In the genomic region with DNA sequence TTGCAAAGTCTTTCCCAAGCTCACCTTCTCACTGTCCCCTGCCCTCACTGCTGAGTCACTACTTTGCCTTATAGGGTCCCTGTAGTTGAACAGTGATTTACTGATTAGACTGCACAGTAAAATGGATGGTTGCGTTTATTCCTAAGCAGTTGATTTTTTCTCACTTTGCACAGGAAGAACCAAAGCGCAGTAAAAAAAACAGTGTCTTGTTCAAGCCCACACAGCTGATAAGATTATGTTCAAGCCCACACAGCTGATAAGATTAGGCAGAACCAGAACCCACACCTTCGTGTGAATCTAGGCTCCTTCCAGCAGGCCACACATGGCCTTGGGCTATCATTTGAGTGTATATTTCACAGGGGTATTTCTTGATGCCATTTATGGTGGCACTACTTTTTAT, we compare ENCODE assay signal across 22 cellular contexts.
DNase-seq lines count a peak whose midpoint lies in the region; ATAC-seq and TF ChIP-seq lines count a peak whose summit lies in the region.
"Had no signal": no experiment of that assay in that cellular context is flagged by ENCODE, and none has a peak within 500 bp of the region (broad histone marks: within the 10 kb centered on the region; RNA-seq: fewer than 3 reads in every experiment).

No MANE protein-coding gene starts in this region.

- no peak overlapping the region for H2BK120ac ChIP-seq in mesendoderm (ENCODE audit: low read depth, low read length)

- peaks cover 12% of the 10 kb centered on the region for H3F3A ChIP-seq in PC-3 (ENCODE audit: low read length, unreplicated experiment)

- H3K79me1 ChIP-seq in mesendoderm (ENCODE audit: low read length): no peaks in the 10 kb centered on the region

- H2AFZ ChIP-seq in PC-3 (ENCODE audit: low read length): no peak overlapping the region

- CTCF ChIA-PET in PC-3 (lab: Charles Lee): no interaction called here

- no peaks in the 10 kb centered on the region for H3K9me2 ChIP-seq in PC-3 (replicated peaks; ENCODE audit: low read length)

- H3K23ac ChIP-seq in mesendoderm (ENCODE audit: low read length): no peak overlapping the region

- no CpG with 5 or more reads among the region's 3 CpGs for WGBS in mesendoderm (ENCODE audit: extremely low coverage, insufficient coverage, low lambda C conversion rate)

- TF ChIP-seq CTCF in PC-3 (conservative IDR thresholded peaks at IDR 0.05; ENCODE audit: low read depth, low read length): no peak

- no peak overlapping the region for H4K8ac ChIP-seq in mesendoderm (ENCODE audit: low read depth, low read length)

- H4K20me1 ChIP-seq in BLaER1 (no peaks in the 10 kb centered on the region), PC-3 (ENCODE audit: low read length) (no peaks in the 10 kb centered on the region)

- H3K9ac ChIP-seq in BLaER1 (no peak overlapping the region), PC-3 (ENCODE audit: low read length) (peak overlapping the region; percentile 41; the same call in 1 of the 2 replicates), mesendoderm (ENCODE audit: low read length) (no peak overlapping the region)

- H3K4ac ChIP-seq in mesendoderm (ENCODE audit: low read depth, low read length): no peak overlapping the region

- H3K9me3 ChIP-seq in BLaER1: peaks cover 20% of the 10 kb centered on the region
- no peaks in the 10 kb centered on the region for H3K9me3 ChIP-seq in PC-3 (ENCODE audit: low read length)
- H3K9me3 ChIP-seq: HAP-1, MG63 had no signal

- H3K27me3 ChIP-seq in BLaER1 (no peaks in the 10 kb centered on the region), PC-3 (ENCODE audit: low read length) (no peaks in the 10 kb centered on the region), mesendoderm (ENCODE audit: insufficient read depth, low read length, poor library complexity) (no peaks in the 10 kb centered on the region)
- H3K27me3 ChIP-seq: MG63, upper lobe of left lung had no signal

- no peak overlapping the region for H2AK5ac ChIP-seq in mesendoderm (ENCODE audit: low read length)

- H3K79me2 ChIP-seq in PC-3 (ENCODE audit: low read length): no peaks in the 10 kb centered on the region
- H3K79me2 ChIP-seq in mesendoderm (ENCODE audit: control insufficient read depth, insufficient read depth, low read length): no peaks in the 10 kb centered on the region

- H3K4me1 ChIP-seq in BLaER1 (peaks cover 35% of the 10 kb centered on the region), PC-3 (ENCODE audit: insufficient read depth, low read length) (peaks cover 35% of the 10 kb centered on the region), mesendoderm (ENCODE audit: control insufficient read depth, low read depth, low read length) (no peaks in the 10 kb centered on the region)
- H3K4me1 ChIP-seq: HAP-1 had no signal

- H3K36me3 ChIP-seq in BLaER1 (no peaks in the 10 kb centered on the region), PC-3 (ENCODE audit: low read depth, low read length) (no peaks in the 10 kb centered on the region), mesendoderm (ENCODE audit: control insufficient read depth, insufficient read depth, low read length) (no peaks in the 10 kb centered on the region)
- H3K36me3 ChIP-seq: HAP-1, MG63, upper lobe of left lung had no signal

- no peak for DNase-seq in PC-3
- no peak for DNase-seq in epithelial cell of prostate (ENCODE audit: low read depth, low spot score)
- peak; percentile 70 for DNase-seq in mesendoderm
- DNase-seq in HuH-7 (ENCODE audit: low spot score): no peak
- no peak for DNase-seq in Right ventricle myocardium superior
- DNase-seq: activated CD4-positive, alpha-beta T cell treated with anti-CD3 and anti-CD28 coated beads, Interleukin-2, amount 50 U/mL, for 1 hour; activated effector memory CD4-positive, alpha-beta T cell treated with Interleukin-2 at 50 U/mL for 16 hours; activated naive CD8-positive, alpha-beta T cell treated with anti-CD3 and anti-CD28 coated beads, Interleukin-2, amount 10 ng/mL, durations not matched to agents 7 days and 5 days; cerebellar nuclear complex; KBM-7; MG63; NCI-H1417 treated with DMSO at 0.1 percent for 48 hours; NCI-H2081 treated with DMSO at 0.1 percent for 48 hours; NCI-H82; stimulated activated CD8-positive, alpha-beta memory T cell treated with anti-CD3 and anti-CD28 coated beads, Interleukin-4, amount 100 ng/mL, for 48 hours; T-helper 9 cell; upper lobe of left lung had no signal

- H3K4me2 ChIP-seq in BLaER1 (no peak overlapping the region), PC-3 (ENCODE audit: low read length) (peak overlapping the region; percentile 53; the same call in 1 of the 2 replicates), mesendoderm (ENCODE audit: low read length) (no peak overlapping the region)

- no TSS peak for BruUV-seq in PC-3 (replicated peaks; lab: Mats Ljungman, UMichigan)

- H4K5ac ChIP-seq in mesendoderm (ENCODE audit: low read length): no peak overlapping the region

- no peak overlapping the region for H3K56ac ChIP-seq in mesendoderm (ENCODE audit: low read length)

- H3K18ac ChIP-seq in mesendoderm (ENCODE audit: low read length): no peak overlapping the region

- H3K27ac ChIP-seq in BLaER1 (peak overlapping the region; percentile 44; the same call in 1 of the 2 replicates), PC-3 (ENCODE audit: low read length) (peak overlapping the region; percentile 90), epithelial cell of prostate (peak overlapping the region; percentile 88), mesendoderm (ENCODE audit: low read depth, low read length) (no peak overlapping the region)

- intact Hi-C loops in PC-3 (cut with micrococcal nuclease) (loop anchor here (2.0 to 10.0 kb wide), 3 partner anchors 46 to 154 kb away; no protein-coding TSS in a partner anchor), Right ventricle myocardium superior (cut with DNase I) (no loop called here)

- POLR2A ChIA-PET in PC-3 (lab: Charles Lee; ENCODE audit: unreplicated experiment): no interaction called here

- ATAC-seq in PC-3 (no peak), GM21723 (IDR thresholded peaks at IDR 0.05; ENCODE audit: unreplicated experiment) (no peak), HG02870 (IDR thresholded peaks at IDR 0.05; ENCODE audit: unreplicated experiment) (no peak), Right ventricle myocardium superior (ENCODE audit: poor library complexity) (no peak)
- ATAC-seq: GM12878 had no signal

- H3K4me3 ChIP-seq in BLaER1 (no peak overlapping the region), PC-3 (ENCODE audit: low read length) (no peak overlapping the region), mesendoderm (ENCODE audit: low read length) (no peak overlapping the region)
- H3K4me3 ChIP-seq: GM12878, HAP-1, MG63, upper lobe of left lung had no signal

- no peak overlapping the region for H2BK15ac ChIP-seq in mesendoderm (replicated peaks; ENCODE audit: low read depth)

- H2BK5ac ChIP-seq in mesendoderm (ENCODE audit: low read length): no peak overlapping the region
